In the genomic region with DNA sequence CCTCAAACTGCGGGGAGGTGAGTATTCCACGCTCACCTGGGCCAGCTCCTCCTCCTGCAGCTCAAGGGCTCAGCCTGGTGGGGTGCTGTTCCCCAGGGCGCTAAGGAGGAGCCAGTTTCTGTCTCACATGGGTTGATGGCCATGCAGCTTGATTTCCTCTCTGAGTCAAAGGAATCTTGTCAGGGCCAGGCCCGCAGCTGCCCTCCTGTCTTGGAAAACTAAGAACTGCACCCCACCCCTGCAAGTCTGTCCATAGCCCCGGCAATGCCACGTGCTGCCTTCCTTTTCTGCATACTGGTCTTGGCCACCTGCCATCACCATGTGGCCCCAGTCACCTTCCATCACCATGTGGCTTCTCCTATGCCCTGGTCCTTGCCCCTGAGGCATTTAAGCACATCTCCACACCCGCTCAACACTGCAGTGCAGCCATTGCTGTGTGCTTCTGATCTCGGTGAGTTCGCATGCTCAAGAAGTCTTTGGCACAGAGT, we compare ENCODE assay signal across 1 cellular context.
TF ChIP-seq lines count a peak whose summit lies in the region.

No MANE protein-coding gene starts in this region.

TF ChIP-seq in K562, 482 proteins besides CTCF, POLR2A, EP300 and RAD21 (continued from another document and continues in another):
- TF ChIP-seq, protein P1, sequence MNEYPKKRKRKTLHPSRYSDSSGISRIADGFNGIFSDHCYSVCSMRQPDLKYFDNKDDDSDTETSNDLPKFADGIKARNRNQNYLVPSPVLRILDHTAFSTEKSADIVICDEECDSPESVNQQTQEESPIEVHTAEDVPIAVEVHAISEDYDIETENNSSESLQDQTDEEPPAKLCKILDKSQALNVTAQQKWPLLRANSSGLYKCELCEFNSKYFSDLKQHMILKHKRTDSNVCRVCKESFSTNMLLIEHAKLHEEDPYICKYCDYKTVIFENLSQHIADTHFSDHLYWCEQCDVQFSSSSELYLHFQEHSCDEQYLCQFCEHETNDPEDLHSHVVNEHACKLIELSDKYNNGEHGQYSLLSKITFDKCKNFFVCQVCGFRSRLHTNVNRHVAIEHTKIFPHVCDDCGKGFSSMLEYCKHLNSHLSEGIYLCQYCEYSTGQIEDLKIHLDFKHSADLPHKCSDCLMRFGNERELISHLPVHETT (CRISPR knock-in tag; conservative IDR thresholded peaks at IDR 0.05 in 1 of 2, IDR thresholded peaks at IDR 0.05 in 1 of 2) = no peak
- TF ChIP-seq ZNF347 (CRISPR knock-in tag; IDR thresholded peaks at IDR 0.05; ENCODE audit: low read depth) = no peak
- TF ChIP-seq MIER1 (IDR thresholded peaks at IDR 0.05; ENCODE audit: low read depth) = no peak
- TF ChIP-seq KLF6 (CRISPR knock-in tag; IDR thresholded peaks at IDR 0.05; ENCODE audit: borderline replicate concordance) = no peak
- TF ChIP-seq ZNF75A (CRISPR knock-in tag; IDR thresholded peaks at IDR 0.05) = no peak
- TF ChIP-seq ZBTB49 (CRISPR knock-in tag; IDR thresholded peaks at IDR 0.05; ENCODE audit: borderline replicate concordance) = no peak; the same call in 1 of the 2 replicates
- TF ChIP-seq ZNF143 (CRISPR knock-in tag; IDR thresholded peaks at IDR 0.05) = no peak
- TF ChIP-seq HMBOX1 (IDR thresholded peaks at IDR 0.05) = no peak
- no peak for TF ChIP-seq ZKSCAN3 (CRISPR knock-in tag; IDR thresholded peaks at IDR 0.05)
- no peak for TF ChIP-seq FOXK2 (conservative IDR thresholded peaks at IDR 0.05 in 1 of 2, IDR thresholded peaks at IDR 0.05 in 1 of 2; ENCODE audit: low read depth in 2 of 2)
- TF ChIP-seq RFX1 (IDR thresholded peaks at IDR 0.05) = no peak
- no peak for TF ChIP-seq ZC3H11A (IDR thresholded peaks at IDR 0.05; ENCODE audit: low read depth, low read length)
- no peak for TF ChIP-seq ZNF589 (CRISPR knock-in tag; IDR thresholded peaks at IDR 0.05; ENCODE audit: low read depth)
- no peak for TF ChIP-seq HIVEP1 (CRISPR knock-in tag; IDR thresholded peaks at IDR 0.05)
- no peak for TF ChIP-seq KAT2B (IDR thresholded peaks at IDR 0.05; ENCODE audit: low read depth, low read length)
- no peak for TF ChIP-seq NKRF (IDR thresholded peaks at IDR 0.05; ENCODE audit: borderline replicate concordance)
- TF ChIP-seq VEZF1 (CRISPR knock-in tag; IDR thresholded peaks at IDR 0.05) = no peak
- peak; percentile 3; the same call in 1 of the 2 replicates for TF ChIP-seq BHLHE40 (IDR thresholded peaks at IDR 0.05; ENCODE audit: low read length)
- no peak for TF ChIP-seq CAMTA2 (CRISPR knock-in tag; conservative IDR thresholded peaks at IDR 0.05)
- TF ChIP-seq, protein P2, sequence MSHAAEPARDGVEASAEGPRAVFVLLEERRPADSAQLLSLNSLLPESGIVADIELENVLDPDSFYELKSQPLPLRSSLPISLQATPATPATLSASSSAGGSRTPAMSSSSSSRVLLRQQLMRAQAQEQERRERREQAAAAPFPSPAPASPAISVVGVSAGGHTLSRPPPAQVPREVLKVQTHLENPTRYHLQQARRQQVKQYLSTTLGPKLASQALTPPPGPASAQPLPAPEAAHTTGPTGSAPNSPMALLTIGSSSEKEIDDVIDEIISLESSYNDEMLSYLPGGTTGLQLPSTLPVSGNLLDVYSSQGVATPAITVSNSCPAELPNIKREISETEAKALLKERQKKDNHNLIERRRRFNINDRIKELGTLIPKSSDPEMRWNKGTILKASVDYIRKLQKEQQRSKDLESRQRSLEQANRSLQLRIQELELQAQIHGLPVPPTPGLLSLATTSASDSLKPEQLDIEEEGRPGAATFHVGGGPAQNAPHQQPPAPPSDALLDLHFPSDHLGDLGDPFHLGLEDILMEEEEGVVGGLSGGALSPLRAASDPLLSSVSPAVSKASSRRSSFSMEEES (CRISPR knock-in tag; IDR thresholded peaks at IDR 0.05) = no peak
- TF ChIP-seq SOX6 (IDR thresholded peaks at IDR 0.05) = no peak
- TF ChIP-seq HMG20A (CRISPR knock-in tag; conservative IDR thresholded peaks at IDR 0.05) = no peak
- peak; percentile 89 for TF ChIP-seq NFIC (IDR thresholded peaks at IDR 0.05)
- no peak for TF ChIP-seq ELK3 (CRISPR knock-in tag; IDR thresholded peaks at IDR 0.05)
- no peak for TF ChIP-seq NEUROD1 (IDR thresholded peaks at IDR 0.05; ENCODE audit: borderline replicate concordance, low read depth, low read length, partially characterized antibody)
- no peak for TF ChIP-seq TCF15 (CRISPR knock-in tag; IDR thresholded peaks at IDR 0.05)
- no peak for TF ChIP-seq LARP7 (IDR thresholded peaks at IDR 0.05)
- no peak for TF ChIP-seq TSHZ1 (CRISPR knock-in tag; IDR thresholded peaks at IDR 0.05)
- TF ChIP-seq RBFOX2 (IDR thresholded peaks at IDR 0.05; ENCODE audit: low read depth, low read length) = no peak
- TF ChIP-seq ZFP30 (CRISPR knock-in tag; IDR thresholded peaks at IDR 0.05; ENCODE audit: borderline replicate concordance) = no peak
- no peak for TF ChIP-seq ZFP1 (CRISPR knock-in tag; IDR thresholded peaks at IDR 0.05)
- no peak for TF ChIP-seq ETV1 (tag; conservative IDR thresholded peaks at IDR 0.05; ENCODE audit: low read depth)
- TF ChIP-seq GTF2B (IDR thresholded peaks at IDR 0.05; ENCODE audit: extremely low read depth, insufficient read length) = no peak
- TF ChIP-seq KLF1 (tag; IDR thresholded peaks at IDR 0.05) = no peak
- no peak for TF ChIP-seq CBX1 (IDR thresholded peaks at IDR 0.05; ENCODE audit: low read depth)
- TF ChIP-seq PPARD (CRISPR knock-in tag; IDR thresholded peaks at IDR 0.05) = no peak
- no peak for TF ChIP-seq ZNF175 (CRISPR knock-in tag; IDR thresholded peaks at IDR 0.05; ENCODE audit: low read depth)
- TF ChIP-seq, protein P3, sequence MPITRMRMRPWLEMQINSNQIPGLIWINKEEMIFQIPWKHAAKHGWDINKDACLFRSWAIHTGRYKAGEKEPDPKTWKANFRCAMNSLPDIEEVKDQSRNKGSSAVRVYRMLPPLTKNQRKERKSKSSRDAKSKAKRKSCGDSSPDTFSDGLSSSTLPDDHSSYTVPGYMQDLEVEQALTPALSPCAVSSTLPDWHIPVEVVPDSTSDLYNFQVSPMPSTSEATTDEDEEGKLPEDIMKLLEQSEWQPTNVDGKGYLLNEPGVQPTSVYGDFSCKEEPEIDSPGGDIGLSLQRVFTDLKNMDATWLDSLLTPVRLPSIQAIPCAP (CRISPR knock-in tag; IDR thresholded peaks at IDR 0.05; ENCODE audit: borderline replicate concordance) = no peak
- no peak for TF ChIP-seq HNRNPK (IDR thresholded peaks at IDR 0.05; ENCODE audit: low read depth, low read length, poor library complexity, severe bottlenecking)
- no peak for TF ChIP-seq MXI1 (IDR thresholded peaks at IDR 0.05; ENCODE audit: low read depth, low read length)
- TF ChIP-seq ETS1 (conservative IDR thresholded peaks at IDR 0.05; ENCODE audit: control insufficient read depth, low read depth, low read length) = peak; percentile 59; the same call in 1 of the 2 replicates
